8 cellular contexts compared by ENCODE assay signal in the genomic region with DNA sequence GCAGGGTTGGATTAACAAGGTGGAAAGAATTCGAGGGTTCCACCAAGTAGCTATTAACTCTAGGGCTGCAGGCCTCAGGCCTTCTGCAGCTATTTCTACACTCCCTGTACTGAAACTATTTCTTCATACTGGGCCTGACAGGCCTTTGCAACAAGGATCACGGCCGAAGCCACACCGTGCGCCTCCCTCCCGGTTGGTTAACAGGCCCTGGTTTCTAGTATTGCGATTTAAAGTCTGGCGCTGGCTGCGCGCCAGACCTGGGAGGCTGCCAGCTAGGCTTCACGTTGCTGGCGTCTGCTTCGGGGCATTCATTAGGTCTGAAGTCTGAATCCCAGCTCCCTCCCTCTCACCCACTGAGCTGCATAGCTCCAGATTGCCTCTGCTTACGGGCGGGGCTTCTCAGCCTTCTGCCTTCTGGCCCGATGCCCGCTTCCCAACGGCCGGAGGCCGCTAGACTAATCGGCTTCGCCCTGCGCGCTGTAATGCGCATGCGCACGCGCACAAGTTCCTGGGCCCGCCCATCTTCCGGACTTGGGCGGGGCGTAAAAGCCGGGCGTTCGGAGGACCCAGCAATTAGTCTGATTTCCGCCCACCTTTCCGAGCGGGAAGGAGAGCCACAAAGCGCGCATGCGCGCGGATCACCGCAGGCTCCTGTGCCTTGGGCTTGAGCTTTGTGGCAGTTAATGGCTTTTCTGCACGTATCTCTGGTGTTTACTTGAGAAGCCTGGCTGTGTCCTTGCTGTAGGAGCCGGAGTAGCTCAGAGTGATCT. TPM values are rescaled to one million over a fixed set of nuclear protein-coding genes. Genes with fewer than 3 reads are reported as not detected.
A peak's percentile ranks its signal among the peaks of the same experiment; 100 is the strongest.
DNase-seq lines count a peak whose midpoint lies in the region; ATAC-seq and TF ChIP-seq lines count a peak whose summit lies in the region.

No MANE protein-coding gene starts in this region.

- TF ChIP-seq CTCF in omental fat pad (IDR thresholded peaks at IDR 0.05) (no peak), testis (IDR thresholded peaks at IDR 0.05) (no peak)

- peaks cover 14% of the 10 kb centered on the region for H3K4me1 ChIP-seq in testis

- H3K27ac ChIP-seq in testis: peak overlapping the region; percentile 90 to 91

- ATAC-seq in HG02610 (IDR thresholded peaks at IDR 0.05; ENCODE audit: unreplicated experiment) (peak; percentile 64), SK-N-SH treated with all-trans-retinoic acid at 6 μM for 48 hours (peak; percentile 88), omental fat pad (ENCODE audit: low FRiP score) (peak; percentile 87)

- no peaks in the 10 kb centered on the region for H3K36me3 ChIP-seq in testis (ENCODE audit: low read depth, missing control alignments)

- H3K27me3 Mint-ChIP-seq in activated naive CD8-positive, alpha-beta T cell: no peaks in the 10 kb centered on the region

- H3K9me3 Mint-ChIP-seq in activated naive CD8-positive, alpha-beta T cell (ENCODE audit: low read depth): no peaks in the 10 kb centered on the region

- DNase-seq in NCI-H1092 treated with DMSO at 0.1 percent for 48 hours (lab: John Stamatoyannopoulos, UW) (peak; percentile 98), glomerular visceral epithelial cell (ENCODE audit: extremely low spot score) (peak; percentile 100), omental fat pad (ENCODE audit: low spot score) (peak; percentile 82), testis (peak; percentile 97)

- H3K36me3 Mint-ChIP-seq in activated naive CD8-positive, alpha-beta T cell: peaks cover 19% of the 10 kb centered on the region

- WGBS in testis, 2 donors: 1% methylated on average over 34 to 46 of the region's 46 CpGs

- H3K27me3 ChIP-seq in testis: no peaks in the 10 kb centered on the region

- peaks cover 47% of the 10 kb centered on the region for H3K4me1 Mint-ChIP-seq in activated naive CD8-positive, alpha-beta T cell (ENCODE audit: low read depth)

- peak overlapping the region; percentile 98 for H3K27ac Mint-ChIP-seq in activated naive CD8-positive, alpha-beta T cell

- intact Hi-C loops in testis (cut with DNase I; ENCODE audit: low total_unique reads): loop anchor here (5.0 kb wide), 1 partner anchor 74 kb away; a partner anchor contains a TSS

- H3K4me3 ChIP-seq in GM08714 (ENCODE audit: low read length): peak overlapping the region; percentile 94
- peak overlapping the region; percentile 53 to 96 for H3K4me3 ChIP-seq in testis

- H3K4me3 Mint-ChIP-seq in activated naive CD8-positive, alpha-beta T cell: peak overlapping the region; percentile 96

- no peaks in the 10 kb centered on the region for H3K9me3 ChIP-seq in testis

- peak; percentile 61 for TF ChIP-seq POLR2A in testis (IDR thresholded peaks at IDR 0.05)

TF ChIP-seq in SK-N-SH treated with all-trans-retinoic acid at 6 μM for 48 hours, 23 proteins besides CTCF, POLR2A, EP300 and RAD21:
- TF ChIP-seq, protein P1, sequence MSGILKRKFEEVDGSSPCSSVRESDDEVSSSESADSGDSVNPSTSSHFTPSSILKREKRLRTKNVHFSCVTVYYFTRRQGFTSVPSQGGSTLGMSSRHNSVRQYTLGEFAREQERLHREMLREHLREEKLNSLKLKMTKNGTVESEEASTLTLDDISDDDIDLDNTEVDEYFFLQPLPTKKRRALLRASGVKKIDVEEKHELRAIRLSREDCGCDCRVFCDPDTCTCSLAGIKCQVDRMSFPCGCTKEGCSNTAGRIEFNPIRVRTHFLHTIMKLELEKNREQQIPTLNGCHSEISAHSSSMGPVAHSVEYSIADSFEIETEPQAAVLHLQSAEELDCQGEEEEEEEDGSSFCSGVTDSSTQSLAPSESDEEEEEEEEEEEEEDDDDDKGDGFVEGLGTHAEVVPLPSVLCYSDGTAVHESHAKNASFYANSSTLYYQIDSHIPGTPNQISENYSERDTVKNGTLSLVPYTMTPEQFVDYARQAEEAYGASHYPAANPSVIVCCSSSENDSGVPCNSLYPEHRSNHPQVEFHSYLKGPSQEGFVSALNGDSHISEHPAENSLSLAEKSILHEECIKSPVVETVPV (CRISPR knock-in tag; IDR thresholded peaks at IDR 0.05): no peak
- TF ChIP-seq, protein P2, sequence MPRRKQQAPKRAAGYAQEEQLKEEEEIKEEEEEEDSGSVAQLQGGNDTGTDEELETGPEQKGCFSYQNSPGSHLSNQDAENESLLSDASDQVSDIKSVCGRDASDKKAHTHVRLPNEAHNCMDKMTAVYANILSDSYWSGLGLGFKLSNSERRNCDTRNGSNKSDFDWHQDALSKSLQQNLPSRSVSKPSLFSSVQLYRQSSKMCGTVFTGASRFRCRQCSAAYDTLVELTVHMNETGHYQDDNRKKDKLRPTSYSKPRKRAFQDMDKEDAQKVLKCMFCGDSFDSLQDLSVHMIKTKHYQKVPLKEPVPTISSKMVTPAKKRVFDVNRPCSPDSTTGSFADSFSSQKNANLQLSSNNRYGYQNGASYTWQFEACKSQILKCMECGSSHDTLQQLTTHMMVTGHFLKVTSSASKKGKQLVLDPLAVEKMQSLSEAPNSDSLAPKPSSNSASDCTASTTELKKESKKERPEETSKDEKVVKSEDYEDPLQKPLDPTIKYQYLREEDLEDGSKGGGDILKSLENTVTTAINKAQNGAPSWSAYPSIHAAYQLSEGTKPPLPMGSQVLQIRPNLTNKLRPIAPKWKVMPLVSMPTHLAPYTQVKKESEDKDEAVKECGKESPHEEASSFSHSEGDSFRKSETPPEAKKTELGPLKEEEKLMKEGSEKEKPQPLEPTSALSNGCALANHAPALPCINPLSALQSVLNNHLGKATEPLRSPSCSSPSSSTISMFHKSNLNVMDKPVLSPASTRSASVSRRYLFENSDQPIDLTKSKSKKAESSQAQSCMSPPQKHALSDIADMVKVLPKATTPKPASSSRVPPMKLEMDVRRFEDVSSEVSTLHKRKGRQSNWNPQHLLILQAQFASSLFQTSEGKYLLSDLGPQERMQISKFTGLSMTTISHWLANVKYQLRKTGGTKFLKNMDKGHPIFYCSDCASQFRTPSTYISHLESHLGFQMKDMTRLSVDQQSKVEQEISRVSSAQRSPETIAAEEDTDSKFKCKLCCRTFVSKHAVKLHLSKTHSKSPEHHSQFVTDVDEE (CRISPR knock-in tag; IDR thresholded peaks at IDR 0.05): peak; percentile 31; the same call in 1 of the 2 replicates

RNA-seq across cellular contexts. Expression of a gene that starts 1.6 kb away (rescaled TPM):
- total RNA-seq in omental fat pad (100 to 1,000 TPM; 403 to 946 (median 700) TPM), testis (100 to 1,000 TPM; 155 to 174 TPM)
- polyA plus RNA-seq in testis (ENCODE audit: insufficient read depth, low read depth, low replicate concordance): 353 TPM

RNA-seq across cellular contexts. Expression of a gene that starts 16.2 kb away (rescaled TPM):
- total RNA-seq in omental fat pad (under 1 TPM in 2 of 4 donors, not detected in 2; 0.19 to 0.60 TPM), testis (100 to 1,000 TPM; 115 to 135 TPM)
- 815 TPM for polyA plus RNA-seq in testis (ENCODE audit: insufficient read depth, low read depth, low replicate concordance)

RNA-seq across cellular contexts. Expression of a gene that starts 59.7 kb away (rescaled TPM):
- total RNA-seq in omental fat pad (not detected), testis (1 to 10 TPM; 2.4 to 4.7 TPM)
- polyA plus RNA-seq in testis (ENCODE audit: insufficient read depth, low read depth, low replicate concordance): 13.0 TPM

Comparison
In these comparisons a context has a peak if more than half of its experiments do, and no peak if none do; other contexts are left out.
1. Peak in every context shown above with its lines: DNase-seq, ATAC-seq, H3K4me3 ChIP-seq and H3K27ac ChIP-seq.
2. RNA of a gene that starts 16.2 kb away (total RNA-seq): 115 to 135 TPM in testis; 0.19 to 0.60 TPM in omental fat pad; every median in the first group is over 10 times any median in the second.